ENCODE assay signal across 8 cellular contexts in genomic region chr5:91379602-91380490, GRCh38. TPM values are rescaled to one million over a fixed set of nuclear protein-coding genes. Genes with fewer than 3 reads are reported as not detected.
A peak's percentile ranks its signal among the peaks of the same experiment; 100 is the strongest.
DNase-seq lines count a peak whose midpoint lies in the region; ATAC-seq, FAIRE-seq and TF ChIP-seq lines count a peak whose summit lies in the region.

No MANE protein-coding gene starts in this region.

- H3K27ac ChIP-seq in H1 (ENCODE audit: low read depth, low read length) = peak overlapping the region; percentile 99

- peak overlapping the region; percentile 26; the same call in 1 of the 2 replicates for H3K18ac ChIP-seq in H1 (ENCODE audit: extremely low read depth, low read length)

- peak; percentile 7 for FAIRE-seq in H1 (lab: Jason Lieb, UNC)

- POLR2A ChIA-PET in H1 (lab: Charles Lee; ENCODE audit: partially characterized antibody) = interaction anchor here (0.6 to 2.1 kb wide), 29 partner anchors 10 to 514 kb away, joined by 3 to 20 read pairs (median 4); no protein-coding TSS in a partner anchor

- H4K91ac ChIP-seq in H1 (replicated peaks; ENCODE audit: insufficient read length, low read length) = no peak overlapping the region

- no peak overlapping the region for H2AFZ ChIP-seq in H1 (ENCODE audit: low read length)

- TF ChIP-seq EP300 in H1 (IDR thresholded peaks at IDR 0.05; ENCODE audit: borderline replicate concordance in 1 of 2, low read depth in 2 of 2, low read length in 2 of 2) = no peak

- peak overlapping the region; percentile 100 for H3K9ac ChIP-seq in H1 (replicated peaks in 1 of 4; ENCODE audit: extremely low read depth in 1 of 4, low read depth in 3 of 4, low read length in 3 of 4)

- H2BK120ac ChIP-seq in H1 (replicated peaks; ENCODE audit: low read depth, low read length) = no peak overlapping the region

- H4K8ac ChIP-seq in H1 (ENCODE audit: extremely low read depth, insufficient read depth, low read length) = peak overlapping the region; percentile 100

- DNase-seq in COLO829 (ENCODE audit: low spot score) (peak; percentile 72), HT1080 (ENCODE audit: low read depth) (peak; percentile 96), NOMO-1 treated with DMSO at 0.1 percent for 48 hours (lab: John Stamatoyannopoulos, UW; ENCODE audit: unreplicated experiment) (peak; percentile 91), H1 (ENCODE audit: low read depth in 1 of 2, low spot score in 2 of 2) (peak; percentile 85 to 93), mesenteric fat pad (ENCODE audit: low spot score) (peak; percentile 98)
- peak; percentile 73 for DNase-seq in activated CD8-positive, alpha-beta memory T cell treated with anti-CD3 and anti-CD28 coated beads, Interleukin-2, amount 50 U/mL, for 1 hour (ENCODE audit: extremely low read depth)
- DNase-seq in stimulated activated CD8-positive, alpha-beta memory T cell treated with anti-CD3 and anti-CD28 coated beads, Interleukin-15, amount 100 ng/mL, for 1 hour (ENCODE audit: low read depth) = peak; percentile 89

- H2BK15ac ChIP-seq in H1 (ENCODE audit: low read length) = no peak overlapping the region

- H4K20me1 ChIP-seq in H1 (replicated peaks in 1 of 2; ENCODE audit: control insufficient read depth in 1 of 2, insufficient read depth in 2 of 2, low read length in 2 of 2) = no peaks in the 10 kb centered on the region

- peaks cover 0 to 17% (median 3%) of the 10 kb centered on the region in 4 experiments; a peak in 6 of 8 replicates for H3K36me3 ChIP-seq in H1 (ENCODE audit: control insufficient read depth in 2 of 4, insufficient read depth in 4 of 4, low read length in 3 of 4)

- CTCF ChIA-PET in H1 (lab: Charles Lee; ENCODE audit: partially characterized antibody) = interaction anchor here (0.6 to 1.8 kb wide), 6 partner anchors 8 to 160 kb away, joined by 3 to 5 read pairs (median 4); no protein-coding TSS in a partner anchor

- peak overlapping the region; percentile 18 for H3K56ac ChIP-seq in H1 (replicated peaks; ENCODE audit: insufficient read length, low read depth, low read length)

- no peak for TF ChIP-seq CTCF in H1 (IDR thresholded peaks at IDR 0.05; ENCODE audit: control extremely low read depth in 1 of 3, insufficient read depth in 1 of 3, low read depth in 1 of 3, low read length in 3 of 3)

- no peak overlapping the region for H3K23ac ChIP-seq in H1 (ENCODE audit: insufficient read length)

- H3K27me3 ChIP-seq in H1 (replicated peaks in 1 of 4; ENCODE audit: control insufficient read depth in 3 of 4, extremely low read depth in 1 of 4, insufficient read depth in 3 of 4, low read length in 3 of 4) = no peaks in the 10 kb centered on the region

- no peaks in the 10 kb centered on the region; a peak in 2 of 7 replicates for H3K4me1 ChIP-seq in H1 (replicated peaks in 1 of 4; ENCODE audit: control insufficient read depth in 3 of 4, insufficient read depth in 4 of 4, low read length in 3 of 4)

- 2% methylated on average over 30 of the region's 73 CpGs; no CpG with 5 or more reads in 1 of the 2 experiments for WGBS in H1 (ENCODE audit: extremely low coverage in 1 of 2, insufficient coverage in 1 of 2, insufficient read length in 1 of 2, insufficient replicate concordance in 2 of 2, low coverage in 1 of 2, low lambda C conversion rate in 2 of 2, missing lambda C conversion rate in 1 of 2), 2 experiments

- peaks cover 0 to 15% of the 10 kb centered on the region in 2 experiments; a peak in 2 of 4 replicates for H3K79me2 ChIP-seq in H1 (ENCODE audit: control insufficient read depth in 1 of 2, insufficient read depth in 2 of 2, low read length in 2 of 2)

- H2BK20ac ChIP-seq in H1 (ENCODE audit: low read length) = no peak overlapping the region

- TF ChIP-seq POLR2A in H1 (IDR thresholded peaks at IDR 0.05; ENCODE audit: control extremely low read depth in 1 of 2, low read depth in 2 of 2, low read length in 2 of 2) = peak; percentile 33 to 80; a peak in 2 of 3 replicates

- peak overlapping the region; percentile 79 to 94 for H3K4me2 ChIP-seq in H1 (ENCODE audit: insufficient read depth in 1 of 2, low read depth in 2 of 2, low read length in 2 of 2)

- no peak overlapping the region for H3K4ac ChIP-seq in H1 (replicated peaks; ENCODE audit: insufficient read length, low read depth, low read length)

- peak in 1 of 2 experiments; percentile 5; a peak in 1 of 4 replicates for TF ChIP-seq RAD21 in H1 (IDR thresholded peaks at IDR 0.05 in 1 of 2, conservative IDR thresholded peaks at IDR 0.05 in 1 of 2; ENCODE audit: low read depth in 2 of 2, low read length in 2 of 2)

- peak; percentile 53 for ATAC-seq in GM21367 (IDR thresholded peaks at IDR 0.05; ENCODE audit: unreplicated experiment)

- no peak overlapping the region for H3K14ac ChIP-seq in H1 (ENCODE audit: insufficient read length)

- H3K79me1 ChIP-seq in H1 (ENCODE audit: low read depth, low read length) = no peaks in the 10 kb centered on the region

- H2BK12ac ChIP-seq in H1 (ENCODE audit: low read depth, low read length) = peak overlapping the region; percentile 97; the same call in 1 of the 2 replicates

- H3K23me2 ChIP-seq in H1 (ENCODE audit: low read depth, low read length) = peaks cover 16% of the 10 kb centered on the region

- H3K9me3 ChIP-seq in H1 (ENCODE audit: insufficient read depth in 2 of 2, low read depth in 1 of 2, low read length in 1 of 2) = no peaks in the 10 kb centered on the region

- peak overlapping the region; percentile 98; the same call in 1 of the 2 replicates for H2AK5ac ChIP-seq in H1 (ENCODE audit: low read depth, low read length)

- H3K4me3 ChIP-seq in H1 (ENCODE audit: extremely low read depth in 1 of 4, insufficient read depth in 2 of 4, low read depth in 3 of 4, low read length in 4 of 4) = peak overlapping the region; percentile 85 to 93 (median 90)

- peak overlapping the region; percentile 98; the same call in 1 of the 2 replicates for H2BK5ac ChIP-seq in H1 (ENCODE audit: low read depth, low read length)

- H4K5ac ChIP-seq in H1 (ENCODE audit: insufficient read length, low read depth, low read length) = peak overlapping the region; percentile 100

TF ChIP-seq in H1, 55 proteins besides CTCF, POLR2A, EP300 and RAD21 (continues in another document):
- TF ChIP-seq SIRT6 (IDR thresholded peaks at IDR 0.05; ENCODE audit: low read length) = no peak
- TF ChIP-seq BACH1 (IDR thresholded peaks at IDR 0.05; ENCODE audit: low read length) = peak; percentile 39; the same call in 1 of the 2 replicates
- no peak for TF ChIP-seq TCF12 (IDR thresholded peaks at IDR 0.05; ENCODE audit: low read depth, low read length)
- peak; percentile 97 for TF ChIP-seq TAF7 (optimal IDR thresholded peaks at IDR 0.05; ENCODE audit: borderline replicate concordance, low read depth, low read length)
- peak; percentile 98 for TF ChIP-seq TAF1 (IDR thresholded peaks at IDR 0.05; ENCODE audit: low read depth, low read length)
- no peak; the same call in 1 of the 2 replicates for TF ChIP-seq CHD1 (IDR thresholded peaks at IDR 0.05; ENCODE audit: low read depth, low read length)
- peak; percentile 63 for TF ChIP-seq PHF8 (conservative IDR thresholded peaks at IDR 0.05; ENCODE audit: low read depth, low read length)
- TF ChIP-seq RBBP5 (IDR thresholded peaks at IDR 0.05; ENCODE audit: borderline replicate concordance, low read depth, low read length) = no peak
- TF ChIP-seq SP2 (IDR thresholded peaks at IDR 0.05; ENCODE audit: low read length) = no peak
- no peak for TF ChIP-seq FOSL1 (IDR thresholded peaks at IDR 0.05; ENCODE audit: insufficient read depth, low read depth, low read length)
- TF ChIP-seq KDM4A (IDR thresholded peaks at IDR 0.05; ENCODE audit: low read depth, low read length, severe bottlenecking) = peak; percentile 14
- TF ChIP-seq POLR2AphosphoS5 (IDR thresholded peaks at IDR 0.05; ENCODE audit: low read depth, low read length) = peak; percentile 62
- no peak for TF ChIP-seq CTBP2 (IDR thresholded peaks at IDR 0.05; ENCODE audit: borderline replicate concordance, insufficient read depth, insufficient read length, low read length)
- TF ChIP-seq BRCA1 (IDR thresholded peaks at IDR 0.05; ENCODE audit: low read depth, low read length) = no peak
- no peak for TF ChIP-seq SUZ12 (IDR thresholded peaks at IDR 0.05; ENCODE audit: low read length)
- no peak for TF ChIP-seq CEBPB (IDR thresholded peaks at IDR 0.05; ENCODE audit: low read depth, low read length)
- no peak for TF ChIP-seq TEAD4 (IDR thresholded peaks at IDR 0.05; ENCODE audit: low read depth, low read length)
- TF ChIP-seq SRF (IDR thresholded peaks at IDR 0.05; ENCODE audit: low read depth, low read length) = no peak
- TF ChIP-seq SP1 (IDR thresholded peaks at IDR 0.05; ENCODE audit: low read depth, low read length) = no peak
- no peak for TF ChIP-seq KDM1A (IDR thresholded peaks at IDR 0.05; ENCODE audit: borderline replicate concordance, low read length)
- TF ChIP-seq GTF2F1 (IDR thresholded peaks at IDR 0.05; ENCODE audit: borderline replicate concordance, low read depth, low read length) = no peak; the same call in 1 of the 2 replicates
- TF ChIP-seq SIX5 (IDR thresholded peaks at IDR 0.05; ENCODE audit: low read depth, low read length) = no peak
- no peak for TF ChIP-seq NRF1 (IDR thresholded peaks at IDR 0.05; ENCODE audit: low read depth, low read length)
- TF ChIP-seq JUND (IDR thresholded peaks at IDR 0.05; ENCODE audit: low read length) = no peak
- TF ChIP-seq SIN3A (conservative IDR thresholded peaks at IDR 0.05 in 1 of 2, IDR thresholded peaks at IDR 0.05 in 1 of 2; ENCODE audit: low read depth in 1 of 2, low read length in 2 of 2) = no peak
- peak; percentile 97 for TF ChIP-seq MAFK (IDR thresholded peaks at IDR 0.05; ENCODE audit: low read depth, low read length)

RNA-seq across cellular contexts. Expression of gene ARRDC3, which starts 3.3 kb away (rescaled TPM):
- 12.7 and 14.1 TPM in 2 replicates for total RNA-seq in HT1080 (2014; rRNA removed; shearing (Covaris generic))
- polyA plus RNA-seq in HT1080 (2015; cell fraction: cytosol; rRNA removed) = 9.9 and 12.6 TPM in 2 replicates
- polyA plus RNA-seq in HT1080 (2015; cell fraction: nucleus; rRNA removed) = 34.4 and 43.8 TPM in 2 replicates
- total RNA-seq in H1 (2021; fragmentation: NEBNext Ultra II Directional; extraction: Animal tissue kit (Norgen Biotek cat#: 25700)) = 5.4 and 5.7 TPM in 2 replicates
- 1.1 and 2.9 TPM in 2 replicates for polyA plus RNA-seq in H1 (2011; rRNA removed)
- 2.7 TPM for polyA plus RNA-seq in H1 (2011; cell fraction: cytosol; rRNA removed)
- polyA plus RNA-seq in H1 (2011; cell fraction: nucleus; rRNA removed) = 1.6 TPM
- polyA plus RNA-seq in H1 (2012, experiment 1 of 2) = 3.4 to 7.6 TPM (median 3.7 TPM) in 4 replicates
- 0.16 TPM for polyA plus RNA-seq in H1 (2012, experiment 2 of 2)
- 2.4 TPM for polyA plus RNA-seq in H1 (2013, experiment 1 of 2)
- polyA plus RNA-seq in H1 (2013, experiment 2 of 2) = 2.2 TPM
- 12.9 and 17.0 TPM in 2 replicates for polyA minus RNA-seq in H1 (2011; rRNA and poly(A)+ RNA removed)
- polyA minus RNA-seq in H1 (2011; cell fraction: cytosol; rRNA and poly(A)+ RNA removed) = 12.3 TPM
- polyA minus RNA-seq in H1 (2011; cell fraction: nucleus; rRNA and poly(A)+ RNA removed) = 29.4 TPM
- 59.9 TPM for total RNA-seq in mesenteric fat pad

Comparison
In these comparisons a context has a peak if more than half of its experiments do, and no peak if none do; other contexts are left out.
1. Peak in every context shown above with its lines: DNase-seq, ATAC-seq, H3K4me3 ChIP-seq and H3K27ac ChIP-seq.